Comparison of ENCODE assay signal across 1 cellular context in genomic region chr7:74402668-74403067, GRCh38. TPM values are rescaled to one million over a fixed set of nuclear protein-coding genes. Genes with fewer than 3 reads are reported as not detected.
"Had no signal": no experiment of that assay in that cellular context is flagged by ENCODE, and none has a peak within 500 bp of the region (broad histone marks: within the 10 kb centered on the region; RNA-seq: fewer than 3 reads in every experiment).

No MANE protein-coding gene starts in this region.

RNA-seq across cellular contexts. Expression of gene GTF2IRD1, which starts 51.0 kb away (rescaled TPM):
- polyA plus RNA-seq: IgD-negative memory B cell had no signal
